Comparison of ENCODE assay signal across 22 cellular contexts in the genomic region with DNA sequence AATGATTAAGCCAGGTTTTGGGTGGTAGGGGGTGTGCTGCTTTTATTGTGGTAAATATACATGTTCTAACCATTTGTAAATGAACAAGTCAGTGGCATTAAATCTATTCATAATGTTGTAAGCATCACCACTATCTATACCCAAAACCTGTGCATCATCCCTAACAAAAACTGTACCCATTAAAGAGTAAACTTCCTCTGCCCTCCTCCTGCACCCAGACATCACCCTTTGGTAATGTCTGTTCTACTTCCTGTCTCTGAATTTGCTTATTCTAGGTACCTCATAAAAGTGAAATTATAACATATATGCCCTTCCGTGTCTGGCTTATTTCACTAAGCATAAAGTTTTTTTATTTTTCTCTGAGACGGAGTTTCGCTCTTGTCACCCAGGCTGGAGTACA. TPM values are rescaled to one million over a fixed set of nuclear protein-coding genes. Genes with fewer than 3 reads are reported as not detected.
DNase-seq lines count a peak whose midpoint lies in the region; ATAC-seq and TF ChIP-seq lines count a peak whose summit lies in the region.
"Had no signal": no experiment of that assay in that cellular context is flagged by ENCODE, and none has a peak within 500 bp of the region (broad histone marks: within the 10 kb centered on the region; RNA-seq: fewer than 3 reads in every experiment).

No MANE protein-coding gene starts in this region.

- H3K4me3 Mint-ChIP-seq in T-helper 2 cell treated with Interferon-gamma antibody and Interleukin-4, amounts not matched to agents 5 μg/mL and 100 μg/mL, for 36 hours: peak overlapping the region; percentile 42

- TF ChIP-seq CTCF in gastroesophageal sphincter (IDR thresholded peaks at IDR 0.05) (no peak), PC-9 (conservative IDR thresholded peaks at IDR 0.05) (no peak)

- 50 to 90% methylated on average over 1 to 3 of the region's 3 CpGs for WGBS in gastroesophageal sphincter (ENCODE audit: low coverage in 1 of 2), 2 donors

- no peaks in the 10 kb centered on the region for H3K9me3 Mint-ChIP-seq in T-helper 2 cell treated with Interferon-gamma antibody and Interleukin-4, amounts not matched to agents 5 μg/mL and 100 μg/mL, for 36 hours

- H3K4me1 ChIP-seq in gastroesophageal sphincter (peaks cover 0 to 4% (median 0%) of the 10 kb centered on the region in 3 donors), PC-9 (replicated peaks; ENCODE audit: insufficient read depth) (no peaks in the 10 kb centered on the region)
- H3K4me1 ChIP-seq: gastrocnemius medialis, SJCRH30 had no signal

- no peaks in the 10 kb centered on the region for H3F3A ChIP-seq in PC-9 (ENCODE audit: insufficient read depth, low read depth)

- H3K9me3 ChIP-seq in gastroesophageal sphincter: no peaks in the 10 kb centered on the region
- H3K9me3 ChIP-seq in PC-9 (ENCODE audit: insufficient read depth, low read depth): no peaks in the 10 kb centered on the region
- H3K9me3 ChIP-seq: gastrocnemius medialis, ovary, SJCRH30, spleen had no signal

- H3K27ac ChIP-seq in gastroesophageal sphincter (no peak overlapping the region), PC-9 (no peak overlapping the region)
- H3K27ac ChIP-seq: gastrocnemius medialis, ovary, SJCRH30, spleen, VCaP had no signal

- intact Hi-C loops in posterior vena cava (cut with DNase I) (no loop called here), PC-9 (cut with micrococcal nuclease; ENCODE audit: unreplicated experiment) (no loop called here)

- TF ChIP-seq POLR2A in gastroesophageal sphincter (IDR thresholded peaks at IDR 0.05): no peak

- H2AFZ ChIP-seq in PC-9: no peak overlapping the region

- POLR2A ChIA-PET in PC-9 (lab: Charles Lee; ENCODE audit: unreplicated experiment): no interaction called here

- H3K36me3 Mint-ChIP-seq in T-helper 2 cell treated with Interferon-gamma antibody and Interleukin-4, amounts not matched to agents 5 μg/mL and 100 μg/mL, for 36 hours (ENCODE audit: low read depth): peaks cover 66% of the 10 kb centered on the region

- peaks cover 29% of the 10 kb centered on the region for H3K4me1 Mint-ChIP-seq in T-helper 2 cell treated with Interferon-gamma antibody and Interleukin-4, amounts not matched to agents 5 μg/mL and 100 μg/mL, for 36 hours (ENCODE audit: low read depth)

- H3K27me3 ChIP-seq in gastroesophageal sphincter (no peaks in the 10 kb centered on the region), PC-9 (ENCODE audit: insufficient read depth, low read depth) (no peaks in the 10 kb centered on the region)
- H3K27me3 ChIP-seq: gastrocnemius medialis, ovary, SJCRH30, spleen had no signal

- no peaks in the 10 kb centered on the region for H3K9me2 ChIP-seq in PC-9 (ENCODE audit: insufficient read depth)

- DNase-seq in stimulated activated naive CD4-positive, alpha-beta T cell (lab: John Stamatoyannopoulos, UW): peak in 5 of 6 experiments; percentile 2 to 75 (median 46)
- DNase-seq in stimulated activated naive CD4-positive, alpha-beta T cell treated with Interleukin-2 at 50 U/mL for 16 hours (lab: John Stamatoyannopoulos, UW): no peak
- DNase-seq in T-helper 2 cell treated with Interferon-gamma antibody and Interleukin-4, amounts not matched to agents 5 μg/mL and 100 μg/mL, for 36 hours (ENCODE audit: low spot score): no peak
- peak; percentile 11 for DNase-seq in effector CD4-positive, alpha-beta T cell
- DNase-seq in posterior vena cava (ENCODE audit: low spot score): no peak
- no peak for DNase-seq in PC-9
- no peak for DNase-seq in cortex of kidney (lab: John Stamatoyannopoulos, UW)
- DNase-seq: activated effector memory CD4-positive, alpha-beta T cell treated with Interleukin-2 at 50 U/mL for 16 hours; AML-193; caudate nucleus; DMS79; gastrocnemius medialis; Karpas-422; midbrain; NCI-H1436; NCI-H226; ovary; SJCRH30; spleen; substantia nigra had no signal

- H3K27me3 Mint-ChIP-seq in T-helper 2 cell treated with Interferon-gamma antibody and Interleukin-4, amounts not matched to agents 5 μg/mL and 100 μg/mL, for 36 hours (ENCODE audit: low read depth): no peaks in the 10 kb centered on the region

- no peak overlapping the region for H3K4me2 ChIP-seq in PC-9

- no peak for TF ChIP-seq EP300 in gastroesophageal sphincter (IDR thresholded peaks at IDR 0.05)

- H3K4me3 ChIP-seq in gastroesophageal sphincter (no peak overlapping the region), PC-9 (no peak overlapping the region)
- H3K4me3 ChIP-seq: gastrocnemius medialis, ovary, SJCRH30, spleen had no signal

- H3K36me3 ChIP-seq in gastroesophageal sphincter (peaks cover 0 to 72% of the 10 kb centered on the region in 2 donors), PC-9 (ENCODE audit: low read depth) (peaks cover 8% of the 10 kb centered on the region)
- H3K36me3 ChIP-seq: ovary had no signal

- H4K20me1 ChIP-seq in PC-9 (ENCODE audit: insufficient read depth): no peaks in the 10 kb centered on the region

- no TSS peak for BruUV-seq in PC-9 (replicated peaks; lab: Mats Ljungman, UMichigan)

- H3K79me2 ChIP-seq in PC-9 (ENCODE audit: low read depth): no peaks in the 10 kb centered on the region

- CTCF ChIA-PET in PC-9 (lab: Charles Lee): no interaction called here

- peak overlapping the region; percentile 63 for H3K27ac Mint-ChIP-seq in T-helper 2 cell treated with Interferon-gamma antibody and Interleukin-4, amounts not matched to agents 5 μg/mL and 100 μg/mL, for 36 hours

- ATAC-seq in gastroesophageal sphincter: no peak
- ATAC-seq: gastrocnemius medialis had no signal

RNA-seq across cellular contexts. Expression of a gene that starts 14.1 kb away (rescaled TPM):
- total RNA-seq in gastroesophageal sphincter: 10 to 100 TPM; 25.7 to 53.7 (median 32.9) TPM
- 10 to 100 TPM; 31.0 to 40.4 TPM for total RNA-seq in posterior vena cava
- 39.4 and 47.2 TPM in 2 replicates for total RNA-seq in PC-9 (2021)

Comparison
In these comparisons a context has a peak if more than half of its experiments do, and no peak if none do; other contexts are left out.
1. DNase-seq: peak in stimulated activated naive CD4-positive, alpha-beta T cell (5 of 6) and effector CD4-positive, alpha-beta T cell (single experiment); none in stimulated activated naive CD4-positive, alpha-beta T cell treated with Interleukin-2 at 50 U/mL for 16 hours (single experiment), T-helper 2 cell treated with Interferon-gamma antibody and Interleukin-4, amounts not matched to agents 5 μg/mL and 100 μg/mL, for 36 hours (single experiment), posterior vena cava (single experiment), PC-9 (0 of 2) and cortex of kidney (single experiment).